ENCODE assay signal across 24 cellular contexts in genomic region chr9:76378367-76379073, GRCh38.
"Had no signal": no experiment of that assay in that cellular context is flagged by ENCODE, and none has a peak within 500 bp of the region (broad histone marks: within the 10 kb centered on the region; RNA-seq: fewer than 3 reads in every experiment).

No MANE protein-coding gene starts in this region.

- H3K36me3 ChIP-seq: adrenal gland, neutrophil, pancreas, thoracic aorta, upper lobe of right lung had no signal

- DNase-seq: activated CD4-positive, alpha-beta T cell treated with anti-CD3 and anti-CD28 coated beads for 36 hours; activated CD4-positive, alpha-beta T cell treated with anti-CD3 and anti-CD28 coated beads, Interleukin-2, amount 50 U/mL, for 48 hours; activated gamma-delta T cell; adrenal gland; caudate nucleus; effector memory CD8-positive, alpha-beta T cell; foreskin fibroblast; glutamatergic neuron; hippocampal formation; islet precursor cell; pancreas; stimulated activated CD4-positive, alpha-beta T cell treated with anti-CD3 and anti-CD28 coated beads, Interleukin-4, amount 100 ng/mL, for 4 hours; upper lobe of right lung had no signal

- H3K27me3 Mint-ChIP-seq: activated CD4-positive, alpha-beta T cell treated with anti-CD3 and anti-CD28 coated beads for 36 hours; activated naive CD4-positive, alpha-beta T cell treated with anti-CD3 and anti-CD28 coated beads, Interleukin-2, amount 50 U/mL, for 24 hours; effector memory CD8-positive, alpha-beta T cell; natural killer cell treated with Interleukin-12 subunit alpha and Interleukin-12 subunit beta and Interleukin-15 and Interleukin-18, amount 100 ng/mL, for 72 hours; stimulated activated memory B cell treated with anti-CD40 and anti-IgM and Interleukin-4, amounts not matched to agents 10 μg/mL and 1 μg/mL and 100 μg/mL, for 72 hours had no signal

- H3K9me3 Mint-ChIP-seq: activated naive CD4-positive, alpha-beta T cell treated with anti-CD3 and anti-CD28 coated beads, Interleukin-2, amount 50 U/mL, for 24 hours; effector memory CD8-positive, alpha-beta T cell; mesothelial cell of epicardium; natural killer cell treated with Interleukin-12 subunit alpha and Interleukin-12 subunit beta and Interleukin-15 and Interleukin-18, amount 100 ng/mL, for 72 hours; stimulated activated memory B cell treated with anti-CD40 and anti-IgM and Interleukin-4, amounts not matched to agents 10 μg/mL and 1 μg/mL and 100 μg/mL, for 72 hours; WTC11 had no signal

- H3K4me3 ChIP-seq: adrenal gland, lung, pancreas, thoracic aorta, upper lobe of right lung had no signal

- H3K4me3 Mint-ChIP-seq: activated CD4-positive, alpha-beta T cell treated with anti-CD3 and anti-CD28 coated beads for 36 hours; activated naive CD4-positive, alpha-beta T cell treated with anti-CD3 and anti-CD28 coated beads, Interleukin-2, amount 50 U/mL, for 24 hours; effector memory CD8-positive, alpha-beta T cell; mesothelial cell of epicardium; natural killer cell treated with Interleukin-12 subunit alpha and Interleukin-12 subunit beta and Interleukin-15 and Interleukin-18, amount 100 ng/mL, for 72 hours; stimulated activated memory B cell treated with anti-CD40 and anti-IgM and Interleukin-4, amounts not matched to agents 10 μg/mL and 1 μg/mL and 100 μg/mL, for 72 hours; WTC11 had no signal

- H3K27ac Mint-ChIP-seq: activated CD4-positive, alpha-beta T cell treated with anti-CD3 and anti-CD28 coated beads for 36 hours; activated naive CD4-positive, alpha-beta T cell treated with anti-CD3 and anti-CD28 coated beads, Interleukin-2, amount 50 U/mL, for 24 hours; effector memory CD8-positive, alpha-beta T cell; mesothelial cell of epicardium; natural killer cell treated with Interleukin-12 subunit alpha and Interleukin-12 subunit beta and Interleukin-15 and Interleukin-18, amount 100 ng/mL, for 72 hours; stimulated activated memory B cell treated with anti-CD40 and anti-IgM and Interleukin-4, amounts not matched to agents 10 μg/mL and 1 μg/mL and 100 μg/mL, for 72 hours; WTC11 had no signal

- H3K27me3 ChIP-seq: adrenal gland, neutrophil, pancreas, upper lobe of right lung had no signal

- FAIRE-seq: pancreas, TTC549 had no signal

- H3K4me1 Mint-ChIP-seq: activated CD4-positive, alpha-beta T cell treated with anti-CD3 and anti-CD28 coated beads for 36 hours; activated naive CD4-positive, alpha-beta T cell treated with anti-CD3 and anti-CD28 coated beads, Interleukin-2, amount 50 U/mL, for 24 hours; stimulated activated memory B cell treated with anti-CD40 and anti-IgM and Interleukin-4, amounts not matched to agents 10 μg/mL and 1 μg/mL and 100 μg/mL, for 72 hours had no signal

- H3K36me3 Mint-ChIP-seq: natural killer cell treated with Interleukin-12 subunit alpha and Interleukin-12 subunit beta and Interleukin-15 and Interleukin-18, amount 100 ng/mL, for 72 hours; WTC11 had no signal

- ATAC-seq: activated CD4-positive, alpha-beta T cell treated with anti-CD3 and anti-CD28 coated beads for 36 hours; effector memory CD8-positive, alpha-beta T cell; left lobe of liver; natural killer cell treated with Interleukin-12 subunit alpha and Interleukin-12 subunit beta and Interleukin-15 and Interleukin-18, amount 100 ng/mL, for 72 hours; sciatic nerve; stimulated activated memory B cell treated with anti-CD40 and anti-IgM and Interleukin-4, amounts not matched to agents 10 μg/mL and 1 μg/mL and 100 μg/mL, for 72 hours; upper lobe of right lung; WTC11 had no signal
